In the genomic region with DNA sequence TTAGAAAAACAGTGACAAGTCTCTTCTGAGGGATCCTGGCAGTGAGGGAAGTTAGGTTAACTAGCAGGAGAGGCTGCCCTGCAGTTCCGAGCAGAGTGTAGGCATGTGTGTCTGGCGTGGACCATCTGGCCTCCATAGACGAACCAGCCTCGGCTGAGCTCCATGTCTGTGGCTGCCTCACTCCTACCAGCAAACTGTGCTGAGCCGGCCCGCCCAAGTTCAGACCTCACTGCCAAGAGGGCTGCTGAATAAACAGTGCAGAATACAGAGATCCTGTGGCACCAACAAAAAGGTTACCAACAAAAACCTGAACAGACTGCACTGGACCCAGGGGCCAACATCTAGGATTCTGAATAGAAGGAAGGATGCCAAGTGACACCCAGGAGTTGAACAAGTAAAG, we compare ENCODE assay signal across 26 cellular contexts. TPM values are rescaled to one million over a fixed set of nuclear protein-coding genes. Genes with fewer than 3 reads are reported as not detected.
DNase-seq lines count a peak whose midpoint lies in the region; ATAC-seq, FAIRE-seq and TF ChIP-seq lines count a peak whose summit lies in the region.
"Had no signal": no experiment of that assay in that cellular context is flagged by ENCODE, and none has a peak within 500 bp of the region (broad histone marks: within the 10 kb centered on the region; RNA-seq: fewer than 3 reads in every experiment).

No MANE protein-coding gene starts in this region.

- H3K9me3 ChIP-seq in WERI-Rb-1 (ENCODE audit: severe bottlenecking) (no peaks in the 10 kb centered on the region), HepG2 (ENCODE audit: low read length) (no peaks in the 10 kb centered on the region), sigmoid colon (no peaks in the 10 kb centered on the region)
- H3K9me3 ChIP-seq: left ventricle myocardium inferior, mucosa of descending colon, psoas muscle, thoracic aorta had no signal

- TF ChIP-seq RAD21 in HepG2 (CRISPR knock-in tag; IDR thresholded peaks at IDR 0.05), result no peak

- no peaks in the 10 kb centered on the region for H3K27me3 ChIP-seq in WERI-Rb-1 (ENCODE audit: insufficient read depth, low read depth, severe bottlenecking)
- H3K27me3 ChIP-seq in HepG2 (ENCODE audit: control insufficient read depth in 1 of 2, insufficient read depth in 2 of 2, low read length in 2 of 2), result no peaks in the 10 kb centered on the region
- no peaks in the 10 kb centered on the region for H3K27me3 ChIP-seq in sigmoid colon
- H3K27me3 ChIP-seq: neural progenitor cell had no signal

- TF ChIP-seq CTCF in WERI-Rb-1 (IDR thresholded peaks at IDR 0.05; ENCODE audit: low read depth, low read length) (no peak), HepG2 (CRISPR knock-in tag; IDR thresholded peaks at IDR 0.05) (no peak), sigmoid colon (IDR thresholded peaks at IDR 0.05) (no peak)

- no peak overlapping the region for H2AFZ ChIP-seq in HepG2 (ENCODE audit: low read length)
- H2AFZ ChIP-seq: GM23338, neural progenitor cell had no signal

- H3K27ac ChIP-seq in WERI-Rb-1, result no peak overlapping the region
- no peak overlapping the region for H3K27ac ChIP-seq in HepG2 (ENCODE audit: extremely low read length, insufficient read depth, low read length)
- H3K27ac ChIP-seq in sigmoid colon, result peak overlapping the region; percentile 20 to 67 (median 40)
- H3K27ac ChIP-seq: left ventricle myocardium inferior, neural progenitor cell, psoas muscle, thoracic aorta had no signal

- no TSS peak for BruUV-seq in HepG2 (replicated peaks; lab: Mats Ljungman, UMichigan)

- WGBS in HepG2 (ENCODE audit: low lambda C conversion rate), result 81% methylated on average over 5 of the region's 6 CpGs
- WGBS in sigmoid colon, 2 donors, result 91 to 97% methylated on average over 6 of the region's 6 CpGs

- H3K4me1 ChIP-seq in HepG2 (ENCODE audit: insufficient read depth, low read length) (peaks cover 24% of the 10 kb centered on the region), sigmoid colon (peaks cover 0 to 19% (median 2%) of the 10 kb centered on the region in 4 donors)
- H3K4me1 ChIP-seq: neural progenitor cell, psoas muscle had no signal

- TF ChIP-seq EP300 in HepG2 (IDR thresholded peaks at IDR 0.05; ENCODE audit: low read depth in 2 of 2, low read length in 2 of 2), result no peak
- no peak for TF ChIP-seq EP300 in HepG2 (CRISPR knock-in tag; IDR thresholded peaks at IDR 0.05; ENCODE audit: borderline replicate concordance)
- no peak for TF ChIP-seq EP300 in sigmoid colon (IDR thresholded peaks at IDR 0.05)

- POLR2A ChIA-PET in HepG2 (lab: Yijun Ruan, JAX), result interaction anchor here (1.4 to 1.7 kb wide), 2 partner anchors 8 to 27 kb away, joined by 8 read pairs; a partner anchor contains a TSS

- in situ Hi-C loops in G401 (cut with HindIII; ENCODE audit: low sequenced_read_pairs) (no loop called here), HepG2 (cut with HindIII; ENCODE audit: extremely low pct_ligation_motif_present, low pct_unique_long_range_greater_than_20kb) (no loop called here)

- peaks cover 4% of the 10 kb centered on the region for H3K79me2 ChIP-seq in HepG2 (ENCODE audit: insufficient read depth, low read length)

- H3K4me2 ChIP-seq in HepG2 (ENCODE audit: low read depth, low read length), result no peak overlapping the region
- H3K4me2 ChIP-seq: GM23338, neural progenitor cell had no signal

- H3K4me3 ChIP-seq in WERI-Rb-1 (ENCODE audit: low read depth, low read length) (no peak overlapping the region), HepG2 (replicated peaks in 1 of 3; ENCODE audit: insufficient read depth in 1 of 3, low read depth in 2 of 3, low read length in 3 of 3) (no peak overlapping the region), sigmoid colon (no peak overlapping the region)
- H3K4me3 ChIP-seq: GM23338, left ventricle myocardium inferior, mucosa of descending colon, neural progenitor cell, psoas muscle, thoracic aorta had no signal

- FAIRE-seq in HepG2 (lab: Jason Lieb, UNC), result no peak
- FAIRE-seq: GM12891, GM19239, small intestine, TTC549 had no signal

- intact Hi-C loops in HepG2 (cut with micrococcal nuclease; ENCODE audit: unreplicated experiment), result no loop called here
- intact Hi-C loops in sigmoid colon (cut with DNase I), result no loop called here

- H3K36me3 ChIP-seq in WERI-Rb-1, result no peaks in the 10 kb centered on the region
- H3K36me3 ChIP-seq in HepG2 (replicated peaks in 1 of 2; ENCODE audit: control insufficient read depth in 1 of 2, insufficient read depth in 2 of 2, low read length in 2 of 2), result peaks cover 2% of the 10 kb centered on the region in 2 experiments; a peak in 2 of 5 replicates
- H3K36me3 ChIP-seq in sigmoid colon, result no peaks in the 10 kb centered on the region
- H3K36me3 ChIP-seq: left ventricle myocardium inferior, neural progenitor cell, thoracic aorta had no signal

- CTCF ChIA-PET in HepG2 (lab: Yijun Ruan, JAX; ENCODE audit: low intra/inter-chr PET ratio, low total read pairs), result no interaction called here

- peak; percentile 33 for ATAC-seq in HepG2
- ATAC-seq in HG02623 (IDR thresholded peaks at IDR 0.05; ENCODE audit: unreplicated experiment), result no peak
- no peak for ATAC-seq in GM19452 (IDR thresholded peaks at IDR 0.05; ENCODE audit: unreplicated experiment)
- no peak for ATAC-seq in HG02852 (IDR thresholded peaks at IDR 0.05; ENCODE audit: unreplicated experiment)
- ATAC-seq: activated T-cell treated with anti-CD3 and anti-CD28 coated beads, Interleukin-2, amount 50 U/mL, for 72 hours; CD8-positive, alpha-beta T cell; GM23338; mucosa of descending colon; psoas muscle; stimulated activated memory B cell treated with anti-CD40 and anti-IgM and Interleukin-4, amounts not matched to agents 10 μg/mL and 1 μg/mL and 100 μg/mL, for 72 hours had no signal

- no peaks in the 10 kb centered on the region for H4K20me1 ChIP-seq in HepG2 (ENCODE audit: insufficient read depth, low read length)

- no peak for TF ChIP-seq POLR2A in HepG2 (IDR thresholded peaks at IDR 0.05; ENCODE audit: insufficient read depth in 1 of 2, low read depth in 2 of 2, low read length in 2 of 2)
- TF ChIP-seq POLR2A in sigmoid colon (IDR thresholded peaks at IDR 0.05), result no peak

- DNase-seq in G401 (ENCODE audit: low spot score), result peak; percentile 74
- peak; percentile 47 for DNase-seq in WERI-Rb-1
- no peak for DNase-seq in HepG2 (ENCODE audit: low spot score)
- no peak for DNase-seq in sigmoid colon
- DNase-seq in activated CD4-positive, alpha-beta T cell treated with anti-CD3 and anti-CD28 coated beads, Interleukin-2, amount 50 U/mL, for 48 hours, result no peak
- DNase-seq: activated T-cell treated with anti-CD3 and anti-CD28 coated beads, Interleukin-2, amount 50 U/mL, for 72 hours; aorta; CD8-positive, alpha-beta T cell; left ventricle myocardium inferior; mucosa of descending colon; NCI-H146; NCI-H2171 treated with DMSO at 0.1 percent for 48 hours; NCI-H526 treated with DMSO at 0.1 percent for 48 hours; psoas muscle; SIG-M5; small intestine had no signal

- no peak overlapping the region for H3K9ac ChIP-seq in HepG2 (ENCODE audit: insufficient read depth, low read depth, low read length)
- H3K9ac ChIP-seq: neural progenitor cell had no signal

TF ChIP-seq in HepG2, 621 proteins besides CTCF, POLR2A, EP300 and RAD21 (continues in another document):
- TF ChIP-seq, protein P1, sequence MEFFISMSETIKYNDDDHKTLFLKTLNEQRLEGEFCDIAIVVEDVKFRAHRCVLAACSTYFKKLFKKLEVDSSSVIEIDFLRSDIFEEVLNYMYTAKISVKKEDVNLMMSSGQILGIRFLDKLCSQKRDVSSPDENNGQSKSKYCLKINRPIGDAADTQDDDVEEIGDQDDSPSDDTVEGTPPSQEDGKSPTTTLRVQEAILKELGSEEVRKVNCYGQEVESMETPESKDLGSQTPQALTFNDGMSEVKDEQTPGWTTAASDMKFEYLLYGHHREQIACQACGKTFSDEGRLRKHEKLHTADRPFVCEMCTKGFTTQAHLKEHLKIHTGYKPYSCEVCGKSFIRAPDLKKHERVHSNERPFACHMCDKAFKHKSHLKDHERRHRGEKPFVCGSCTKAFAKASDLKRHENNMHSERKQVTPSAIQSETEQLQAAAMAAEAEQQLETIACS (CRISPR knock-in tag; IDR thresholded peaks at IDR 0.05), result no peak
- TF ChIP-seq ZNF225 (CRISPR knock-in tag; IDR thresholded peaks at IDR 0.05) (no peak), ETV5 (CRISPR knock-in tag; IDR thresholded peaks at IDR 0.05; ENCODE audit: borderline replicate concordance) (no peak), ARNTL (CRISPR knock-in tag; IDR thresholded peaks at IDR 0.05) (no peak)

RNA-seq across cellular contexts. Expression of a gene that starts 27.3 kb away (rescaled TPM):
- total RNA-seq in G401 (2014; rRNA removed; shearing (Covaris generic)), result 21.5 and 61.9 TPM in 2 replicates
- total RNA-seq in HepG2 (2016; rRNA removed; fragmentation: Illumina TruSeq; extraction: Trizol) (8.2 and 10.8 TPM in 2 replicates), sigmoid colon (10 to 100 TPM in 1 of 4 donors, 1 to 10 TPM in 3; 3.7 to 25.5 (median 5.2) TPM)
- 5.2 and 7.5 TPM in 2 replicates for total RNA-seq in HepG2 (2016; cell fraction: cytosol; rRNA removed; fragmentation: Illumina TruSeq; extraction: Trizol; ENCODE audit: low read depth)
- total RNA-seq in HepG2 (2016; cell fraction: insoluble cytoplasmic fraction; rRNA removed; fragmentation: Illumina TruSeq; extraction: Trizol), result 6.6 and 9.8 TPM in 2 replicates
- 4.8 and 6.6 TPM in 2 replicates for total RNA-seq in HepG2 (2016; cell fraction: membrane; rRNA removed; fragmentation: Illumina TruSeq; extraction: Trizol)
- total RNA-seq in HepG2 (2016; cell fraction: nucleus; rRNA removed; fragmentation: Illumina TruSeq; extraction: Trizol), result 11.1 and 13.4 TPM in 2 replicates
- polyA plus RNA-seq in HepG2 (2011; rRNA removed) (15.4 and 20.5 TPM in 2 replicates), sigmoid colon (10 to 100 TPM; 34.8 to 44.9 (median 36.3) TPM)
- polyA plus RNA-seq in HepG2 (2011; cell fraction: cytosol; rRNA removed), result 17.9 and 18.5 TPM in 2 replicates
- polyA plus RNA-seq in HepG2 (2011; cell fraction: nucleus; rRNA removed), result 14.5 and 18.5 TPM in 2 replicates
- 17.4 and 24.1 TPM in 2 replicates for polyA plus RNA-seq in HepG2 (2012)
- polyA plus RNA-seq in HepG2 (2016; cell fraction: cytosol; fragmentation: Illumina TruSeq; extraction: Trizol; ENCODE audit: low read depth), result 8.6 and 12.5 TPM in 2 replicates
- 40.1 and 41.8 TPM in 2 replicates for polyA plus RNA-seq in HepG2 (2016; cell fraction: insoluble cytoplasmic fraction; fragmentation: Illumina TruSeq; extraction: Trizol; ENCODE audit: low read depth)
- 13.6 and 13.7 TPM in 2 replicates for polyA plus RNA-seq in HepG2 (2016; cell fraction: membrane; fragmentation: Illumina TruSeq; extraction: Trizol; ENCODE audit: low read depth)
- 27.3 and 33.7 TPM in 2 replicates for polyA plus RNA-seq in HepG2 (2016; cell fraction: nucleus; fragmentation: Illumina TruSeq; extraction: Trizol; ENCODE audit: insufficient read depth, low read depth)
- polyA minus RNA-seq in HepG2 (2011; rRNA and poly(A)+ RNA removed; ENCODE audit: low replicate concordance), result 9.7 and 18.8 TPM in 2 replicates
- 6.5 TPM in 2 replicates for polyA minus RNA-seq in HepG2 (2011; cell fraction: cytosol; rRNA and poly(A)+ RNA removed)
- 19.0 and 30.3 TPM in 2 replicates for polyA minus RNA-seq in HepG2 (2011; cell fraction: nucleus; rRNA and poly(A)+ RNA removed)

Comparison
In these comparisons a context has a peak if more than half of its experiments do, and no peak if none do; other contexts are left out.
1. DNase-seq: peak in G401 (single experiment) and WERI-Rb-1 (single experiment); none in HepG2 (single experiment), sigmoid colon (single experiment) and activated CD4-positive, alpha-beta T cell treated with anti-CD3 and anti-CD28 coated beads, Interleukin-2, amount 50 U/mL, for 48 hours (0 of 2).
2. H3K27ac ChIP-seq: peak in sigmoid colon (4 of 4); none in WERI-Rb-1 (single experiment) and HepG2 (single experiment).